In the genomic region with DNA sequence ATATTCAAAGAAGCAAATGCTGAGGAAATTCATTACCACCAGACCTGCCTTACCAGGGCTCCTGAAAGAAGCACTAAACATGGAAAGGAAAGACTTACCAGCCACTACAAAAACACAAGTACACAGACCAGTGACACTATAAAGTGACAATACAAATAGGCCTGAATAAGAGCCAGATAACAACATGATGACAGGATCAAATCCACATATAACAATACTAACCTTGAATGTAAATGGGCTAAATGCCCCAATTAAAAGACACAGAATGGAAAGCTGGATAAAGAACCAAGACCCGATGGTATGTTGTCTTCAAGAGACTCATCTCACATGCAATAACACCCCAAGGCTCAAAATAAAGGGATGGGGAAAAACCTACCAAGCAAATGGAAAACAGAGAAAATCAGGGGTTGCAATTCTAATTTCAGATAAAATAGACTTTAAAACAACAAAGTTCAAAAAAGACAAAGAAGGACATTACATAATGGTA, we compare ENCODE assay signal across 3 cellular contexts.
"Had no signal": no experiment of that assay in that cellular context is flagged by ENCODE, and none has a peak within 500 bp of the region (broad histone marks: within the 10 kb centered on the region; RNA-seq: fewer than 3 reads in every experiment).

No MANE protein-coding gene starts in this region.

- ATAC-seq: GM12878 had no signal

- H3K4me3 ChIP-seq: GM12878 had no signal

- DNase-seq: GDM1, GF-D8 had no signal
